ENCODE assay signal across 22 cellular contexts in genomic region chr14:39382463-39382862, GRCh38.
"Had no signal": no experiment of that assay in that cellular context is flagged by ENCODE, and none has a peak within 500 bp of the region (broad histone marks: within the 10 kb centered on the region; RNA-seq: fewer than 3 reads in every experiment).

No MANE protein-coding gene starts in this region.

- H3K36me3 ChIP-seq: SJSA1 had no signal

- H3K4me3 ChIP-seq: SJSA1, SK-N-MC had no signal

- H3K27ac ChIP-seq: SJSA1, SK-N-MC had no signal

- DNase-seq: KBM-7, MV-4-11, NCI-H1048, NCI-H1105, NCI-H1417, NCI-H1436 treated with DMSO at 0.1 percent for 48 hours, NCI-H1694, NCI-H187 treated with DMSO at 0.1 percent for 48 hours, NCI-H2029 treated with DMSO at 0.1 percent for 48 hours, NCI-H2171 treated with DMSO at 0.1 percent for 48 hours, NCI-H226, NCI-H446, NCI-H510A, NCI-H524 treated with DMSO at 0.1 percent for 48 hours, NCI-H69, NCI-H774, Right ventricle myocardium superior, RPMI8226, SIG-M5 had no signal

- H3K27me3 ChIP-seq: SJSA1 had no signal

- FAIRE-seq: RCC 7860 had no signal
